Comparison of ENCODE assay signal across 18 cellular contexts in the genomic region with DNA sequence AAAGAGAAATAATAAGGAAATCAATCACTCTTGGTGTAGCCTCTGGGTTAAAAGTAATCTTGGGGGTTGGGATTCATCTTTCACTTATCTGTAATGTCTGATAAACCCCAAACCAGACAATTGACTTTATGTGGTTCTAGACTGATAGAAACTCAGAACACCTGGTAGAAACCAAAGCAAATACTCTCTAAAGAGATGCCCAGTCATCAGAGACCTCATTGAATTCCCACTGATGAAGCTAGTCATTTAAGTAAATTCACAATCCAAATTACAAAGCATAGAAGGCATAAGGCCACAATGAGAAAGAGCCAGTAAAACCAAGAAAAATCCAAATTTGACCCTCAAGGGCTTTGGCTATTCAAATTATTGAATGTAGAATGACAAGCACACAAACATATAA.
DNase-seq lines count a peak whose midpoint lies in the region; ATAC-seq and TF ChIP-seq lines count a peak whose summit lies in the region.
"Had no signal": no experiment of that assay in that cellular context is flagged by ENCODE, and none has a peak within 500 bp of the region (broad histone marks: within the 10 kb centered on the region; RNA-seq: fewer than 3 reads in every experiment).

No MANE protein-coding gene starts in this region.

- H3K27ac Mint-ChIP-seq in activated B cell treated with CpG ODN at 0.5 μM for 24 hours: peak overlapping the region; percentile 76
- no peak overlapping the region for H3K27ac Mint-ChIP-seq in activated naive CD8-positive, alpha-beta T cell treated with anti-CD3 and anti-CD28 coated beads, Interleukin-2, amount 50 U/mL, for 24 hours
- no peak overlapping the region for H3K27ac Mint-ChIP-seq in stimulated activated naive CD8-positive, alpha-beta T cell treated with anti-CD3 and anti-CD28 coated beads, Interleukin-15, amount 100 ng/mL, for 72 hours
- H3K27ac Mint-ChIP-seq: activated naive CD4-positive, alpha-beta T cell treated with anti-CD3 and anti-CD28 coated beads for 36 hours; T-cell; WTC11 had no signal

- DNase-seq in activated B cell treated with CpG ODN at 0.5 μM for 24 hours (no peak), NCI-H774 (lab: John Stamatoyannopoulos, UW) (no peak)
- DNase-seq in activated naive CD8-positive, alpha-beta T cell treated with anti-CD3 and anti-CD28 coated beads, Interleukin-2, amount 50 U/mL, for 24 hours: no peak
- DNase-seq in stimulated activated CD8-positive, alpha-beta memory T cell treated with anti-CD3 and anti-CD28 coated beads, Interleukin-4, amount 100 ng/mL, for 48 hours: no peak
- DNase-seq in stimulated activated naive CD8-positive, alpha-beta T cell treated with anti-CD3 and anti-CD28 coated beads, Interleukin-15, amount 100 ng/mL, for 72 hours: no peak
- DNase-seq: activated naive CD4-positive, alpha-beta T cell treated with anti-CD3 and anti-CD28 coated beads for 36 hours; brain microvascular endothelial cell; Caco-2; GDM1; HCEC 1CT; Kasumi-1; NCI-H146; T-cell had no signal

- no peak for TF ChIP-seq CTCF in activated B cell treated with CpG ODN at 0.5 μM for 24 hours (IDR thresholded peaks at IDR 0.05)

- H3K9me3 Mint-ChIP-seq in activated B cell treated with CpG ODN at 0.5 μM for 24 hours: peaks cover 2% of the 10 kb centered on the region
- H3K9me3 Mint-ChIP-seq in activated naive CD8-positive, alpha-beta T cell treated with anti-CD3 and anti-CD28 coated beads, Interleukin-2, amount 50 U/mL, for 24 hours: no peaks in the 10 kb centered on the region
- no peaks in the 10 kb centered on the region for H3K9me3 Mint-ChIP-seq in stimulated activated naive CD8-positive, alpha-beta T cell treated with anti-CD3 and anti-CD28 coated beads, Interleukin-15, amount 100 ng/mL, for 72 hours
- H3K9me3 Mint-ChIP-seq: activated naive CD4-positive, alpha-beta T cell treated with anti-CD3 and anti-CD28 coated beads for 36 hours; T-cell; WTC11 had no signal

- peaks cover 4% of the 10 kb centered on the region for H3K36me3 Mint-ChIP-seq in activated B cell treated with CpG ODN at 0.5 μM for 24 hours (ENCODE audit: low read depth)
- no peaks in the 10 kb centered on the region for H3K36me3 Mint-ChIP-seq in activated naive CD8-positive, alpha-beta T cell treated with anti-CD3 and anti-CD28 coated beads, Interleukin-2, amount 50 U/mL, for 24 hours (ENCODE audit: low read depth)
- H3K36me3 Mint-ChIP-seq: T-cell, WTC11 had no signal

- H3K4me1 Mint-ChIP-seq in activated B cell treated with CpG ODN at 0.5 μM for 24 hours: peaks cover 79% of the 10 kb centered on the region
- no peaks in the 10 kb centered on the region for H3K4me1 Mint-ChIP-seq in activated naive CD8-positive, alpha-beta T cell treated with anti-CD3 and anti-CD28 coated beads, Interleukin-2, amount 50 U/mL, for 24 hours
- no peaks in the 10 kb centered on the region for H3K4me1 Mint-ChIP-seq in stimulated activated naive CD8-positive, alpha-beta T cell treated with anti-CD3 and anti-CD28 coated beads, Interleukin-15, amount 100 ng/mL, for 72 hours
- H3K4me1 Mint-ChIP-seq: T-cell had no signal

- peak; percentile 52 for ATAC-seq in GM18520 (IDR thresholded peaks at IDR 0.05; ENCODE audit: unreplicated experiment)
- ATAC-seq in GM21447 (IDR thresholded peaks at IDR 0.05; ENCODE audit: unreplicated experiment): peak; percentile 41
- peak; percentile 50 for ATAC-seq in HG02938 (IDR thresholded peaks at IDR 0.05; ENCODE audit: unreplicated experiment)
- no peak for ATAC-seq in activated B cell treated with CpG ODN at 0.5 μM for 24 hours (ENCODE audit: low read depth)
- no peak for ATAC-seq in activated naive CD8-positive, alpha-beta T cell treated with anti-CD3 and anti-CD28 coated beads, Interleukin-2, amount 50 U/mL, for 24 hours
- no peak for ATAC-seq in stimulated activated naive CD8-positive, alpha-beta T cell treated with anti-CD3 and anti-CD28 coated beads, Interleukin-15, amount 100 ng/mL, for 72 hours
- ATAC-seq: Panc1, T-cell, WTC11 had no signal

- CTCF ChIA-PET in activated B cell treated with CpG ODN at 0.5 μM for 24 hours (lab: Charles Lee): interaction anchor here (1.2 to 10.5 kb wide), 4 partner anchors 10 to 55 kb away, joined by 5 to 151 read pairs (median 60); no protein-coding TSS in a partner anchor

- no peaks in the 10 kb centered on the region for H3K27me3 Mint-ChIP-seq in activated B cell treated with CpG ODN at 0.5 μM for 24 hours
- no peaks in the 10 kb centered on the region for H3K27me3 Mint-ChIP-seq in activated naive CD8-positive, alpha-beta T cell treated with anti-CD3 and anti-CD28 coated beads, Interleukin-2, amount 50 U/mL, for 24 hours
- peaks cover 6% of the 10 kb centered on the region for H3K27me3 Mint-ChIP-seq in stimulated activated naive CD8-positive, alpha-beta T cell treated with anti-CD3 and anti-CD28 coated beads, Interleukin-15, amount 100 ng/mL, for 72 hours

- POLR2A ChIA-PET in activated B cell treated with CpG ODN at 0.5 μM for 24 hours (lab: Charles Lee): interaction anchor here (0.6 to 4.2 kb wide), 8 partner anchors 13 to 130 kb away, joined by 3 to 28 read pairs (median 4); no protein-coding TSS in a partner anchor

- intact Hi-C loops in activated B cell treated with CpG ODN at 0.5 μM for 24 hours (cut with micrococcal nuclease): loop anchor here (5.0 to 10.0 kb wide), 5 partner anchors 252 to 1972 kb away; a partner anchor contains a TSS

- H3K4me3 Mint-ChIP-seq in activated B cell treated with CpG ODN at 0.5 μM for 24 hours: no peak overlapping the region
- no peak overlapping the region for H3K4me3 Mint-ChIP-seq in activated naive CD8-positive, alpha-beta T cell treated with anti-CD3 and anti-CD28 coated beads, Interleukin-2, amount 50 U/mL, for 24 hours
- H3K4me3 Mint-ChIP-seq in stimulated activated naive CD8-positive, alpha-beta T cell treated with anti-CD3 and anti-CD28 coated beads, Interleukin-15, amount 100 ng/mL, for 72 hours: no peak overlapping the region
- H3K4me3 Mint-ChIP-seq: activated naive CD4-positive, alpha-beta T cell treated with anti-CD3 and anti-CD28 coated beads for 36 hours; T-cell; WTC11 had no signal

Comparison
In these comparisons a context has a peak if more than half of its experiments do, and no peak if none do; other contexts are left out.
1. ATAC-seq: peak in GM18520 (single experiment), GM21447 (single experiment) and HG02938 (single experiment); none in activated B cell treated with CpG ODN at 0.5 μM for 24 hours (single experiment), activated naive CD8-positive, alpha-beta T cell treated with anti-CD3 and anti-CD28 coated beads, Interleukin-2, amount 50 U/mL, for 24 hours (single experiment) and stimulated activated naive CD8-positive, alpha-beta T cell treated with anti-CD3 and anti-CD28 coated beads, Interleukin-15, amount 100 ng/mL, for 72 hours (single experiment).